28 cellular contexts compared by ENCODE assay signal in genomic region chr1:162666006-162666645, GRCh38. TPM values are rescaled to one million over a fixed set of nuclear protein-coding genes. Genes with fewer than 3 reads are reported as not detected.
A peak's percentile ranks its signal among the peaks of the same experiment; 100 is the strongest.
DNase-seq lines count a peak whose midpoint lies in the region; ATAC-seq and TF ChIP-seq lines count a peak whose summit lies in the region.
"Had no signal": no experiment of that assay in that cellular context is flagged by ENCODE, and none has a peak within 500 bp of the region (broad histone marks: within the 10 kb centered on the region; RNA-seq: fewer than 3 reads in every experiment).

No MANE protein-coding gene starts in this region.

- H3F3A ChIP-seq in smooth muscle cell (ENCODE audit: low read depth): peaks cover 19% of the 10 kb centered on the region

- DNase-seq in HCEC 1CT: peak; percentile 51
- DNase-seq in SK-N-MC (ENCODE audit: low read depth, low spot score): no peak
- DNase-seq in fibroblast of peridontal ligament (ENCODE audit: extremely low read depth): peak; percentile 20
- DNase-seq in smooth muscle cell (lab: John Stamatoyannopoulos, UW; ENCODE audit: unreplicated experiment): no peak
- no peak for DNase-seq in GF-D8 (lab: John Stamatoyannopoulos, UW)
- DNase-seq in WTC11 (ENCODE audit: low spot score): no peak
- DNase-seq in DMS53 treated with DMSO at 0.1 percent for 48 hours (lab: John Stamatoyannopoulos, UW; ENCODE audit: unreplicated experiment): no peak
- DNase-seq: activated CD8-positive, alpha-beta T cell treated with anti-CD3 and anti-CD28 coated beads for 36 hours; activated effector memory CD4-positive, alpha-beta T cell treated with anti-CD3 and anti-CD28 coated beads, Interleukin-2, amount 50 U/mL, for 16 hours; activated T-cell treated with anti-CD3 and anti-CD28 coated beads for 4 hours; AML-193; hippocampal formation; left ventricle myocardium inferior; natural killer cell; NCI-H1417; NCI-H2081 treated with DMSO at 0.1 percent for 48 hours; NCI-H446 treated with DMSO at 0.1 percent for 48 hours; SHP77 treated with DMSO at 0.1 percent for 48 hours; stimulated activated CD4-positive, alpha-beta T cell treated with anti-CD3 and anti-CD28 coated beads, Interleukin-15, amount 100 ng/mL, for 24 hours; stomach; T-cell; transverse colon had no signal

- H3K79me2 ChIP-seq in smooth muscle cell (ENCODE audit: low read depth): no peaks in the 10 kb centered on the region

- ATAC-seq in WTC11: no peak
- ATAC-seq in HG02571 (IDR thresholded peaks at IDR 0.05; ENCODE audit: unreplicated experiment): no peak
- ATAC-seq: activated CD4-positive, CD25-positive, alpha-beta regulatory T cell treated with anti-CD3 and anti-CD28 coated beads, Interleukin-2, amount 50 U/mL, for 24 hours; activated CD8-positive, alpha-beta T cell treated with anti-CD3 and anti-CD28 coated beads for 36 hours; gastroesophageal sphincter; natural killer cell; T-cell had no signal

- H2AFZ ChIP-seq in smooth muscle cell (ENCODE audit: low read depth): no peak overlapping the region

- H3K9me3 ChIP-seq in SK-N-MC (ENCODE audit: low read depth, low read length) (no peaks in the 10 kb centered on the region), smooth muscle cell (replicated peaks; ENCODE audit: low read depth) (no peaks in the 10 kb centered on the region)
- H3K9me3 ChIP-seq: gastroesophageal sphincter, left ventricle myocardium inferior, right atrium auricular region, stomach, transverse colon had no signal

- no peaks in the 10 kb centered on the region for H3K27me3 ChIP-seq in smooth muscle cell (ENCODE audit: low read depth)
- H3K27me3 ChIP-seq: gastroesophageal sphincter, right atrium auricular region, stomach, transverse colon had no signal

- H4K20me1 ChIP-seq in smooth muscle cell (ENCODE audit: low read depth): peaks cover 9% of the 10 kb centered on the region

- H3K27me3 Mint-ChIP-seq in WTC11 (ENCODE audit: low read depth): no peaks in the 10 kb centered on the region
- H3K27me3 Mint-ChIP-seq: brain had no signal

- WGBS in smooth muscle cell (ENCODE audit: low lambda C conversion rate): 44% methylated on average over 5 of the region's 5 CpGs

- H3K9ac ChIP-seq in SK-N-MC (ENCODE audit: insufficient read length) (no peak overlapping the region), smooth muscle cell (ENCODE audit: low read depth) (no peak overlapping the region)

- H3K36me3 ChIP-seq in SK-N-MC (ENCODE audit: insufficient read depth, low read length): peaks cover 68% of the 10 kb centered on the region
- no peaks in the 10 kb centered on the region for H3K36me3 ChIP-seq in smooth muscle cell (ENCODE audit: low read depth)
- H3K36me3 ChIP-seq: gastroesophageal sphincter, left ventricle myocardium inferior, right atrium auricular region, stomach, transverse colon had no signal

- peak overlapping the region; percentile 17 for H3K4me2 ChIP-seq in smooth muscle cell

- H3K27ac ChIP-seq in SK-N-MC (peak overlapping the region; percentile 76), smooth muscle cell (ENCODE audit: low read depth) (no peak overlapping the region)
- H3K27ac ChIP-seq: gastroesophageal sphincter, left ventricle myocardium inferior, right atrium auricular region had no signal

- no peaks in the 10 kb centered on the region for H3K9me3 Mint-ChIP-seq in WTC11
- H3K9me3 Mint-ChIP-seq: activated CD8-positive, alpha-beta T cell treated with anti-CD3 and anti-CD28 coated beads for 36 hours; brain; mesothelial cell of epicardium; natural killer cell; T-cell had no signal

- POLR2A ChIA-PET in WTC11 (lab: Charles Lee): no interaction called here

- H3K4me1 ChIP-seq in smooth muscle cell (ENCODE audit: low read depth): peaks cover 19% of the 10 kb centered on the region

- CTCF ChIA-PET in WTC11 (lab: Charles Lee): no interaction called here

- no peak overlapping the region for H3K4me3 Mint-ChIP-seq in WTC11
- H3K4me3 Mint-ChIP-seq: activated CD8-positive, alpha-beta T cell treated with anti-CD3 and anti-CD28 coated beads for 36 hours; brain; mesothelial cell of epicardium; natural killer cell; T-cell had no signal

- H3K27ac Mint-ChIP-seq in WTC11: no peak overlapping the region
- H3K27ac Mint-ChIP-seq: activated CD8-positive, alpha-beta T cell treated with anti-CD3 and anti-CD28 coated beads for 36 hours; mesothelial cell of epicardium; natural killer cell; T-cell had no signal

- TF ChIP-seq CTCF in smooth muscle cell (IDR thresholded peaks at IDR 0.05; ENCODE audit: borderline replicate concordance, insufficient read depth, poor library complexity, severe bottlenecking) (no peak), WTC11 (IDR thresholded peaks at IDR 0.05) (no peak)

- H3K4me3 ChIP-seq in SK-N-MC (peak overlapping the region; percentile 55), smooth muscle cell (no peak overlapping the region)
- H3K4me3 ChIP-seq: gastroesophageal sphincter, left ventricle myocardium inferior, right atrium auricular region, stomach, transverse colon had no signal

- H3K4me1 Mint-ChIP-seq in WTC11: peaks cover 4% of the 10 kb centered on the region; the same call in 1 of the 2 replicates
- H3K4me1 Mint-ChIP-seq: natural killer cell, T-cell had no signal

- no peaks in the 10 kb centered on the region for H3K36me3 Mint-ChIP-seq in WTC11
- H3K36me3 Mint-ChIP-seq: brain, mesothelial cell of epicardium, natural killer cell, T-cell had no signal

TF ChIP-seq in WTC11, 78 proteins besides CTCF, POLR2A, EP300 and RAD21:
- no peak for TF ChIP-seq ZNF121 (CRISPR knock-in tag; IDR thresholded peaks at IDR 0.05)
- TF ChIP-seq NFATC4 (CRISPR knock-in tag; IDR thresholded peaks at IDR 0.05): no peak
- TF ChIP-seq HMGXB4 (CRISPR knock-in tag; IDR thresholded peaks at IDR 0.05): no peak
- TF ChIP-seq FOXP1 (CRISPR knock-in tag; IDR thresholded peaks at IDR 0.05; ENCODE audit: borderline replicate concordance): no peak
- no peak for TF ChIP-seq ZNF219 (CRISPR knock-in tag; IDR thresholded peaks at IDR 0.05; ENCODE audit: borderline replicate concordance)
- no peak for TF ChIP-seq ZNF423 (CRISPR knock-in tag; IDR thresholded peaks at IDR 0.05)
- TF ChIP-seq ZNF232 (CRISPR knock-in tag; IDR thresholded peaks at IDR 0.05): no peak
- TF ChIP-seq CREM (CRISPR knock-in tag; IDR thresholded peaks at IDR 0.05): no peak
- TF ChIP-seq MAX (CRISPR knock-in tag; IDR thresholded peaks at IDR 0.05): no peak
- no peak for TF ChIP-seq MXD4 (CRISPR knock-in tag; IDR thresholded peaks at IDR 0.05; ENCODE audit: borderline replicate concordance)
- no peak for TF ChIP-seq TP53 (CRISPR knock-in tag; IDR thresholded peaks at IDR 0.05)
- no peak for TF ChIP-seq HMGA2 (CRISPR knock-in tag; IDR thresholded peaks at IDR 0.05)
- TF ChIP-seq CDX4 (CRISPR knock-in tag; IDR thresholded peaks at IDR 0.05; ENCODE audit: borderline replicate concordance): no peak
- TF ChIP-seq FOXK1 (CRISPR knock-in tag; IDR thresholded peaks at IDR 0.05): no peak
- TF ChIP-seq GABPB1 (CRISPR knock-in tag; IDR thresholded peaks at IDR 0.05): no peak
- TF ChIP-seq CBFB (CRISPR knock-in tag; IDR thresholded peaks at IDR 0.05; ENCODE audit: low read depth): no peak

RNA-seq across cellular contexts. Expression of gene DDR2, which starts 33.9 kb away (rescaled TPM):
- total RNA-seq in smooth muscle cell (24.5 and 26.5 TPM in 2 replicates), WTC11 (2021) (0.34 to 0.85 TPM (median 0.46 TPM) in 3 replicates)
- 8.1 and 13.3 TPM in 2 replicates for polyA plus RNA-seq in smooth muscle cell

Comparison
In these comparisons a context has a peak if more than half of its experiments do, and no peak if none do; other contexts are left out.
1. DNase-seq: peak in HCEC 1CT (single experiment) and fibroblast of peridontal ligament (single experiment); none in SK-N-MC (single experiment), smooth muscle cell (single experiment), GF-D8 (single experiment), WTC11 (single experiment) and DMS53 treated with DMSO at 0.1 percent for 48 hours (single experiment).
2. RNA of gene DDR2, which starts 33.9 kb away (total RNA-seq): 24.5 to 26.5 TPM in smooth muscle cell; 0.34 to 0.85 TPM in WTC11; every median in the first group is over 10 times any median in the second.